In the genomic region with DNA sequence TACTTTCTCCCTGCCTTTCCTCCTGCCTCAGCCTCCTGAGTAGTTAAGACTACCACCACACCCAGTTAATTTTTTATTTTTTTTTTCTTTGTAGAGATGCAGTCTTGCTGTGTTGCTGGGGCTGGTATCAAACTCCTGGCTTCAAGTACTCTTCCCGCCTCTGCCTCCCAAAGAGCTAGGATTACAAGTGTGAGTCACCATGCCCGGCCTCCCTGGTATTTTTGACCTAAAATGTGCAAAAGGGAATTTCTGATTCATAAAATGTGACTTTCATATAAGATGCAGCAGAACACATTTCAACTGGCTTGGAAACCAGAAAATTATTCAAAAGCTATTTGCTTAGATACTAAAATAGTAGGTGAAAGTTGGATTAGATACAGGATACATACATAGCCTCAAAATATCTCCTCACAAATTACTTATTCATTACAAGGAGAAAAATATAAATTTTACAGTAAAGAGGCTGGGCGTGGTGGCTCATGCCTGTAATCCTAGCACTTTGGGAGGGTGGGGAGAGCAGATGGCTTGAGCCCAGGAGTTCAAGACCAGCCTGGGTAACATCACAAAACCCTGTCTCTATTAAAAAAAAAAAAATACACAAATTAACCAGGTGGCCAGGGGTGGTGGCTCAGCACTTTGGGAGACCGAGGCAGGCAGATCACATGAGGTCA, we compare ENCODE assay signal across 13 cellular contexts. TPM values are rescaled to one million over a fixed set of nuclear protein-coding genes. Genes with fewer than 3 reads are reported as not detected.
DNase-seq lines count a peak whose midpoint lies in the region; ATAC-seq, FAIRE-seq and TF ChIP-seq lines count a peak whose summit lies in the region.
"Had no signal": no experiment of that assay in that cellular context is flagged by ENCODE, and none has a peak within 500 bp of the region (broad histone marks: within the 10 kb centered on the region; RNA-seq: fewer than 3 reads in every experiment).

No MANE protein-coding gene starts in this region.

- ATAC-seq in WTC11 (no peak), upper lobe of right lung (no peak), GM19328 (IDR thresholded peaks at IDR 0.05; ENCODE audit: unreplicated experiment) (no peak)
- ATAC-seq in natural killer cell treated with Interleukin-12 subunit alpha and Interleukin-12 subunit beta and Interleukin-15 and Interleukin-18, amount 100 ng/mL, for 72 hours = no peak

- H3K9me3 ChIP-seq in upper lobe of right lung = no peaks in the 10 kb centered on the region
- H3K9me3 ChIP-seq: BLaER1, thyroid gland had no signal

- H3K27ac ChIP-seq in upper lobe of right lung = no peak overlapping the region
- H3K27ac ChIP-seq: BLaER1, thyroid gland had no signal

- DNase-seq in HFFc6 = peak; percentile 77
- DNase-seq in amniotic stem cell (lab: John Stamatoyannopoulos, UW) = peak; percentile 81
- DNase-seq in iris pigment epithelial cell (ENCODE audit: low read depth) = peak; percentile 81
- no peak for DNase-seq in WTC11 (ENCODE audit: low spot score)
- DNase-seq in natural killer cell treated with Interleukin-12 subunit alpha and Interleukin-12 subunit beta and Interleukin-15 and Interleukin-18, amount 100 ng/mL, for 72 hours (ENCODE audit: low spot score) = no peak
- DNase-seq in upper lobe of right lung = no peak
- DNase-seq: naive B cell; stimulated activated CD4-positive, alpha-beta T cell treated with anti-CD3 and anti-CD28 coated beads, Interleukin-1b, Interleukin-23, amount 100 ng/mL, for 48 hours; thyroid gland had no signal

- intact Hi-C loops in upper lobe of right lung (cut with DNase I) = no loop called here

- H3K4me1 ChIP-seq in upper lobe of right lung = no peaks in the 10 kb centered on the region

- H3K36me3 Mint-ChIP-seq in HFFc6 (ENCODE audit: low read depth) = peaks cover 5% of the 10 kb centered on the region; the same call in 1 of the 2 replicates
- no peaks in the 10 kb centered on the region for H3K36me3 Mint-ChIP-seq in WTC11
- H3K36me3 Mint-ChIP-seq in natural killer cell treated with Interleukin-12 subunit alpha and Interleukin-12 subunit beta and Interleukin-15 and Interleukin-18, amount 100 ng/mL, for 72 hours = no peaks in the 10 kb centered on the region
- H3K36me3 Mint-ChIP-seq: naive B cell had no signal

- POLR2A ChIA-PET in WTC11 (lab: Charles Lee) = no interaction called here

- H3K9me3 Mint-ChIP-seq in HFFc6 = no peaks in the 10 kb centered on the region
- no peaks in the 10 kb centered on the region for H3K9me3 Mint-ChIP-seq in WTC11
- H3K9me3 Mint-ChIP-seq in natural killer cell treated with Interleukin-12 subunit alpha and Interleukin-12 subunit beta and Interleukin-15 and Interleukin-18, amount 100 ng/mL, for 72 hours = no peaks in the 10 kb centered on the region
- H3K9me3 Mint-ChIP-seq: central memory CD8-positive, alpha-beta T cell; naive B cell had no signal

- no peaks in the 10 kb centered on the region for H3K27me3 ChIP-seq in upper lobe of right lung
- H3K27me3 ChIP-seq: BLaER1, thyroid gland had no signal

- CTCF ChIA-PET in WTC11 (lab: Charles Lee) = no interaction called here

- H3K27me3 Mint-ChIP-seq in HFFc6 (ENCODE audit: insufficient read depth) (no peaks in the 10 kb centered on the region), WTC11 (ENCODE audit: low read depth) (no peaks in the 10 kb centered on the region)
- H3K27me3 Mint-ChIP-seq in natural killer cell treated with Interleukin-12 subunit alpha and Interleukin-12 subunit beta and Interleukin-15 and Interleukin-18, amount 100 ng/mL, for 72 hours = no peaks in the 10 kb centered on the region
- H3K27me3 Mint-ChIP-seq: central memory CD8-positive, alpha-beta T cell; naive B cell had no signal

- H3K27ac Mint-ChIP-seq in HFFc6 = peak overlapping the region; percentile 83
- no peak overlapping the region for H3K27ac Mint-ChIP-seq in WTC11
- H3K27ac Mint-ChIP-seq in natural killer cell treated with Interleukin-12 subunit alpha and Interleukin-12 subunit beta and Interleukin-15 and Interleukin-18, amount 100 ng/mL, for 72 hours = no peak overlapping the region

- peak; percentile 92 for FAIRE-seq in A204.1 (lab: Jason Lieb, UNC)

- no peak overlapping the region for H3K4me3 ChIP-seq in upper lobe of right lung
- H3K4me3 ChIP-seq: BLaER1, thyroid gland had no signal

- no peaks in the 10 kb centered on the region for H3K36me3 ChIP-seq in upper lobe of right lung
- H3K36me3 ChIP-seq: thyroid gland had no signal

- H3K4me1 Mint-ChIP-seq in HFFc6 (ENCODE audit: low read depth) (peaks cover 52% of the 10 kb centered on the region), WTC11 (peaks cover 5% of the 10 kb centered on the region; the same call in 1 of the 2 replicates)
- H3K4me1 Mint-ChIP-seq in natural killer cell treated with Interleukin-12 subunit alpha and Interleukin-12 subunit beta and Interleukin-15 and Interleukin-18, amount 100 ng/mL, for 72 hours (ENCODE audit: low read depth in 2 of 2) = peaks cover 2 to 5% of the 10 kb centered on the region in 2 donors

- peak overlapping the region; percentile 65 for H3K4me3 Mint-ChIP-seq in HFFc6
- H3K4me3 Mint-ChIP-seq in WTC11 = no peak overlapping the region
- no peak overlapping the region for H3K4me3 Mint-ChIP-seq in natural killer cell treated with Interleukin-12 subunit alpha and Interleukin-12 subunit beta and Interleukin-15 and Interleukin-18, amount 100 ng/mL, for 72 hours
- H3K4me3 Mint-ChIP-seq: central memory CD8-positive, alpha-beta T cell; naive B cell had no signal

- no peak for TF ChIP-seq CTCF in HFFc6 (IDR thresholded peaks at IDR 0.05)
- no peak for TF ChIP-seq CTCF in WTC11 (IDR thresholded peaks at IDR 0.05)
- no peak for TF ChIP-seq CTCF in upper lobe of right lung (IDR thresholded peaks at IDR 0.05)

TF ChIP-seq in WTC11, 78 proteins besides CTCF, POLR2A, EP300 and RAD21:
- no peak for TF ChIP-seq ZNF416 (CRISPR knock-in tag; IDR thresholded peaks at IDR 0.05)
- TF ChIP-seq, protein P1, sequence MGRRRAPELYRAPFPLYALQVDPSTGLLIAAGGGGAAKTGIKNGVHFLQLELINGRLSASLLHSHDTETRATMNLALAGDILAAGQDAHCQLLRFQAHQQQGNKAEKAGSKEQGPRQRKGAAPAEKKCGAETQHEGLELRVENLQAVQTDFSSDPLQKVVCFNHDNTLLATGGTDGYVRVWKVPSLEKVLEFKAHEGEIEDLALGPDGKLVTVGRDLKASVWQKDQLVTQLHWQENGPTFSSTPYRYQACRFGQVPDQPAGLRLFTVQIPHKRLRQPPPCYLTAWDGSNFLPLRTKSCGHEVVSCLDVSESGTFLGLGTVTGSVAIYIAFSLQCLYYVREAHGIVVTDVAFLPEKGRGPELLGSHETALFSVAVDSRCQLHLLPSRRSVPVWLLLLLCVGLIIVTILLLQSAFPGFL (CRISPR knock-in tag; IDR thresholded peaks at IDR 0.05; ENCODE audit: borderline replicate concordance) = no peak
- TF ChIP-seq, protein P2, sequence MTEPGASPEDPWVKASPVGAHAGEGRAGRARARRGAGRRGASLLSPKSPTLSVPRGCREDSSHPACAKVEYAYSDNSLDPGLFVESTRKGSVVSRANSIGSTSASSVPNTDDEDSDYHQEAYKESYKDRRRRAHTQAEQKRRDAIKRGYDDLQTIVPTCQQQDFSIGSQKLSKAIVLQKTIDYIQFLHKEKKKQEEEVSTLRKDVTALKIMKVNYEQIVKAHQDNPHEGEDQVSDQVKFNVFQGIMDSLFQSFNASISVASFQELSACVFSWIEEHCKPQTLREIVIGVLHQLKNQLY (CRISPR knock-in tag; IDR thresholded peaks at IDR 0.05) = no peak
- TF ChIP-seq, protein P3, sequence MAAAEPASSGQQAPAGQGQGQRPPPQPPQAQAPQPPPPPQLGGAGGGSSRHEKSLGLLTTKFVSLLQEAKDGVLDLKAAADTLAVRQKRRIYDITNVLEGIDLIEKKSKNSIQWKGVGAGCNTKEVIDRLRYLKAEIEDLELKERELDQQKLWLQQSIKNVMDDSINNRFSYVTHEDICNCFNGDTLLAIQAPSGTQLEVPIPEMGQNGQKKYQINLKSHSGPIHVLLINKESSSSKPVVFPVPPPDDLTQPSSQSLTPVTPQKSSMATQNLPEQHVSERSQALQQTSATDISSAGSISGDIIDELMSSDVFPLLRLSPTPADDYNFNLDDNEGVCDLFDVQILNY (CRISPR knock-in tag; IDR thresholded peaks at IDR 0.05) = no peak

RNA-seq across cellular contexts. Expression of a gene that starts 32.0 kb away (rescaled TPM):
- 100 to 1,000 TPM; 294 to 328 (median 312) TPM for total RNA-seq in HFFc6 (2021; fragmentation: NEBNext Ultra II Directional; extraction: Animal tissue kit (Norgen Biotek cat#: 25700))
- total RNA-seq in WTC11 (2021) (164 to 199 TPM (median 171 TPM) in 3 replicates), upper lobe of right lung (191 TPM)
- 100 to 1,000 TPM; 129 to 151 TPM for total RNA-seq in natural killer cell treated with Interleukin-12 subunit alpha and Interleukin-12 subunit beta and Interleukin-15 and Interleukin-18, amount 100 ng/mL, for 72 hours

Comparison
In these comparisons a context has a peak if more than half of its experiments do, and no peak if none do; other contexts are left out.
1. DNase-seq: peak in HFFc6 (single experiment), amniotic stem cell (single experiment) and iris pigment epithelial cell (single experiment); none in WTC11 (single experiment), natural killer cell treated with Interleukin-12 subunit alpha and Interleukin-12 subunit beta and Interleukin-15 and Interleukin-18, amount 100 ng/mL, for 72 hours (single experiment) and upper lobe of right lung (single experiment).